Comparison of ENCODE assay signal across 1 cellular context in the genomic region with DNA sequence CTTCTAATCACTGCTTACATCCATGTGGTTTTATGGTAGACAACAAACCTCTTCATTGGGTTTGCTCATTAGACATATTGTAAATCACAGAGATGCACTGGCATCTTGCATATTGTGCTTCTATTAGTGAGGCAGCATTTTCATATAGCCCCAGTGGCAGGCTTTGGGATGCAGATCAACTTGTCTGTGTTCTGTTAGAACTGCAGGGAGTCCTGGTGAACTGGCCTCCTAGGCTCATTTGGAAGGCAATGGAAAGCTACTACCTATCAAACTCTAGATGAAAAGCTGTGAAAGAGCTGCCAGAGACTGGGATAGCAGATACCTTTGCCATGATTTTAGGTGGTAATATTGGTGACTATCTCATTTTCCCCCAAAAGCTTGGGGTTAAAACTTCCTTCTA.
TF ChIP-seq lines count a peak whose summit lies in the region.

No MANE protein-coding gene starts in this region.

TF ChIP-seq in H1, 55 proteins besides CTCF, POLR2A, EP300 and RAD21:
- TF ChIP-seq TCF12 (IDR thresholded peaks at IDR 0.05; ENCODE audit: low read depth, low read length) = no peak
- TF ChIP-seq, protein P1, sequence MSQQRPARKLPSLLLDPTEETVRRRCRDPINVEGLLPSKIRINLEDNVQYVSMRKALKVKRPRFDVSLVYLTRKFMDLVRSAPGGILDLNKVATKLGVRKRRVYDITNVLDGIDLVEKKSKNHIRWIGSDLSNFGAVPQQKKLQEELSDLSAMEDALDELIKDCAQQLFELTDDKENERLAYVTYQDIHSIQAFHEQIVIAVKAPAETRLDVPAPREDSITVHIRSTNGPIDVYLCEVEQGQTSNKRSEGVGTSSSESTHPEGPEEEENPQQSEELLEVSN (IDR thresholded peaks at IDR 0.05) = no peak
- TF ChIP-seq CBX5 (IDR thresholded peaks at IDR 0.05; ENCODE audit: low read depth, low read length) = no peak
- no peak for TF ChIP-seq CHD2 (IDR thresholded peaks at IDR 0.05; ENCODE audit: low read length)
- no peak for TF ChIP-seq JUND (IDR thresholded peaks at IDR 0.05; ENCODE audit: low read length)
- no peak for TF ChIP-seq POLR2AphosphoS5 (IDR thresholded peaks at IDR 0.05; ENCODE audit: low read depth, low read length)
- no peak for TF ChIP-seq MAFK (IDR thresholded peaks at IDR 0.05; ENCODE audit: low read depth, low read length)
- TF ChIP-seq ASH2L (IDR thresholded peaks at IDR 0.05; ENCODE audit: low read length) = no peak
- no peak for TF ChIP-seq ZNF274 (IDR thresholded peaks at IDR 0.05; ENCODE audit: borderline replicate concordance, extremely low read depth, low read length)
- no peak for TF ChIP-seq SP1 (IDR thresholded peaks at IDR 0.05; ENCODE audit: low read depth, low read length)
- TF ChIP-seq CREB1 (IDR thresholded peaks at IDR 0.05) = no peak
